In the genomic region with DNA sequence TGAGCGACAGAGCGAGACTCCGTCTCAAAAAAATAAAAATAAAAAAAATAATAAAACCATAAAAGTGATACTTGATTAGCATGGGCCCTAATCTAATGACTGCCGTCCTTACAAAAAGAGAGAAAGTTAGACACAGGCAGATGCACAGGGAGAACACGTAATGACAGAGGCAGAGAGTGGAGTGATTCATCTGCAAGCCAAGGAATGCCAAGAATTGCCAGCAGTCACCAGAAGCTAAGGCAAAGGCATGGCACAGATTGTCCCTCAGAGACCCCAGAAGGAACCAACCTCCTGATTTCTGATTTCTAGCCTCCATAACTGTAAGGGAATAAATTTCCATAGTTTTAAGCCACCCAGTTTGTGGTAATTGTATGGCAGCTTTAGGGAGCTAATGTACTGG, we compare ENCODE assay signal across 1 cellular context.
TF ChIP-seq lines count a peak whose summit lies in the region.

No MANE protein-coding gene starts in this region.

TF ChIP-seq in SK-N-SH, 30 proteins besides CTCF, POLR2A, EP300 and RAD21 (continued from another document):
- TF ChIP-seq, protein P1, sequence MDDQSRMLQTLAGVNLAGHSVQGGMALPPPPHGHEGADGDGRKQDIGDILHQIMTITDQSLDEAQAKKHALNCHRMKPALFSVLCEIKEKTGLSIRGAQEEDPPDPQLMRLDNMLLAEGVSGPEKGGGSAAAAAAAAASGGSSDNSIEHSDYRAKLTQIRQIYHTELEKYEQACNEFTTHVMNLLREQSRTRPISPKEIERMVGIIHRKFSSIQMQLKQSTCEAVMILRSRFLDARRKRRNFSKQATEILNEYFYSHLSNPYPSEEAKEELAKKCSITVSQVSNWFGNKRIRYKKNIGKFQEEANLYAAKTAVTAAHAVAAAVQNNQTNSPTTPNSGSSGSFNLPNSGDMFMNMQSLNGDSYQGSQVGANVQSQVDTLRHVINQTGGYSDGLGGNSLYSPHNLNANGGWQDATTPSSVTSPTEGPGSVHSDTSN (IDR thresholded peaks at IDR 0.05): peak; percentile 24; the same call in 1 of the 2 replicates
- no peak for TF ChIP-seq POLR2AphosphoS5 (IDR thresholded peaks at IDR 0.05; ENCODE audit: low read depth, low read length)
- TF ChIP-seq TAF1 (IDR thresholded peaks at IDR 0.05; ENCODE audit: borderline replicate concordance, low read depth, low read length): no peak
- no peak for TF ChIP-seq SMC3 (IDR thresholded peaks at IDR 0.05; ENCODE audit: low read depth, low read length)
- no peak for TF ChIP-seq YY1 (IDR thresholded peaks at IDR 0.05; ENCODE audit: low read depth)
- no peak for TF ChIP-seq RCOR1 (IDR thresholded peaks at IDR 0.05; ENCODE audit: low read length)
- no peak for TF ChIP-seq GATA2 (CRISPR knock-in tag; IDR thresholded peaks at IDR 0.05)
- no peak for TF ChIP-seq MEF2A (IDR thresholded peaks at IDR 0.05; ENCODE audit: borderline replicate concordance, low read depth)
- TF ChIP-seq RFX5 (IDR thresholded peaks at IDR 0.05; ENCODE audit: low read length): no peak
- TF ChIP-seq NFIC (IDR thresholded peaks at IDR 0.05; ENCODE audit: borderline replicate concordance): peak; percentile 38; the same call in 1 of the 2 replicates
- no peak for TF ChIP-seq ELF1 (IDR thresholded peaks at IDR 0.05)
- TF ChIP-seq CHD2 (IDR thresholded peaks at IDR 0.05; ENCODE audit: low read length, partially characterized antibody): no peak
- peak; percentile 71; the same call in 1 of the 2 replicates for TF ChIP-seq FOSL2 (IDR thresholded peaks at IDR 0.05; ENCODE audit: borderline replicate concordance, low read depth)
